20 cellular contexts compared by ENCODE assay signal in the genomic region with DNA sequence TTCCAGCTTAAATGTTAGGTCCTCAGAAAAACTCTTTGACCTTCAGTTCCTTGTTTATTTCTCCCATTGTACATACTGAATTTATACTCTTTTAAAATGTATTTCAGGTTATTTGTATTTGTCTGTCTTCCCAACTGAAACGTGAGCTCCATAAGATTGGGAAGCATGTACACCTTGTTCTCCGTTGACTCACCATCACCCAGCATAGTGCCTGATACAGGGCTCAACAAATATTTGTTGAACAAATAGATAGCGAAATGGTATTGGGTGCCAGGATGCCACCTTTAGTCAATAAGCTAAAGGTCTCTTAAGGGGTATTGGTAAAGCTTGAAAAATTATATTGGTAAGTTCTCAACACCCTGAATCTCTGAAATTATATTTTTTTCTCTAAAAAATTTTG.
DNase-seq lines count a peak whose midpoint lies in the region; ATAC-seq and TF ChIP-seq lines count a peak whose summit lies in the region.
"Had no signal": no experiment of that assay in that cellular context is flagged by ENCODE, and none has a peak within 500 bp of the region (broad histone marks: within the 10 kb centered on the region; RNA-seq: fewer than 3 reads in every experiment).

No MANE protein-coding gene starts in this region.

- H3K36me3 ChIP-seq in right lobe of liver: no peaks in the 10 kb centered on the region
- H3K36me3 ChIP-seq: BLaER1 had no signal

- TF ChIP-seq POLR2A in right lobe of liver (IDR thresholded peaks at IDR 0.05): no peak

- no peak overlapping the region for H3K27ac Mint-ChIP-seq in progenitor cell of endocrine pancreas
- H3K27ac Mint-ChIP-seq: CD4-positive, alpha-beta T cell had no signal

- H3K4me1 ChIP-seq in right lobe of liver: peaks cover 0 to 7% (median 2%) of the 10 kb centered on the region in 4 donors
- H3K4me1 ChIP-seq: BLaER1, Caco-2 had no signal

- TF ChIP-seq CTCF in right lobe of liver (IDR thresholded peaks at IDR 0.05): no peak
- no peak for TF ChIP-seq CTCF in progenitor cell of endocrine pancreas (IDR thresholded peaks at IDR 0.05; ENCODE audit: unreplicated experiment)

- no peaks in the 10 kb centered on the region for H3K27me3 ChIP-seq in right lobe of liver
- H3K27me3 ChIP-seq: BLaER1 had no signal

- no peaks in the 10 kb centered on the region for H3K9me3 ChIP-seq in right lobe of liver
- H3K9me3 ChIP-seq: BLaER1, Caco-2 had no signal

- no peak overlapping the region for H3K27ac ChIP-seq in right lobe of liver
- H3K27ac ChIP-seq: BLaER1 had no signal

- H3K27me3 Mint-ChIP-seq in progenitor cell of endocrine pancreas: no peaks in the 10 kb centered on the region
- H3K27me3 Mint-ChIP-seq: CD4-positive, alpha-beta T cell had no signal

- ATAC-seq in right lobe of liver (peak; percentile 97 to 100 (median 98)), HG02870 (IDR thresholded peaks at IDR 0.05; ENCODE audit: unreplicated experiment) (no peak), HG02840 (IDR thresholded peaks at IDR 0.05; ENCODE audit: low FRiP score, unreplicated experiment) (no peak)
- ATAC-seq: HCT116 had no signal

- no peak overlapping the region for H3K4me3 ChIP-seq in right lobe of liver
- H3K4me3 ChIP-seq: BLaER1 had no signal

- no peaks in the 10 kb centered on the region for H3K36me3 Mint-ChIP-seq in progenitor cell of endocrine pancreas (ENCODE audit: insufficient read depth)

- no peak overlapping the region for H3K4me3 Mint-ChIP-seq in progenitor cell of endocrine pancreas (ENCODE audit: low read depth)
- H3K4me3 Mint-ChIP-seq: CD4-positive, alpha-beta T cell had no signal

- peak; percentile 84 for DNase-seq in DMS53 (lab: John Stamatoyannopoulos, UW)
- peak; percentile 67 for DNase-seq in NCI-H146 (lab: John Stamatoyannopoulos, UW)
- DNase-seq in NCI-H774 (lab: John Stamatoyannopoulos, UW): peak; percentile 8
- peak in 1 of 3 donors; percentile 51 for DNase-seq in right lobe of liver
- no peak for DNase-seq in progenitor cell of endocrine pancreas (ENCODE audit: low spot score, unreplicated experiment)
- DNase-seq: ACHN; Caco-2; CD4-positive, alpha-beta T cell; DMS 273 treated with DMSO at 0.1 percent for 48 hours; GDM1; Karpas-422; NCI-H1436; NCI-H2081 treated with DMSO at 0.1 percent for 48 hours; NCI-H2171 treated with DMSO at 0.1 percent for 48 hours; NCI-H526 treated with DMSO at 0.1 percent for 48 hours; Right ventricle myocardium superior had no signal

- 36% methylated on average over 3 of the region's 3 CpGs for WGBS in right lobe of liver (ENCODE audit: insufficient coverage, low coverage, low lambda C conversion rate, missing lambda C conversion rate)

- peaks cover 2% of the 10 kb centered on the region for H3K9me3 Mint-ChIP-seq in progenitor cell of endocrine pancreas (ENCODE audit: low read depth)
- H3K9me3 Mint-ChIP-seq: CD4-positive, alpha-beta T cell had no signal

- intact Hi-C loops in right lobe of liver (cut with DNase I): no loop called here

- H3K4me1 Mint-ChIP-seq in progenitor cell of endocrine pancreas (ENCODE audit: low read depth): no peaks in the 10 kb centered on the region

Comparison
In these comparisons a context has a peak if more than half of its experiments do, and no peak if none do; other contexts are left out.
1. ATAC-seq: peak in right lobe of liver (4 of 4); none in HG02870 (single experiment) and HG02840 (single experiment).